Comparison of ENCODE assay signal across 1 cellular context in genomic region chr11:45724145-45724544, GRCh38.
TF ChIP-seq lines count a peak whose summit lies in the region.

No MANE protein-coding gene starts in this region.

TF ChIP-seq in GM23338, 12 proteins besides CTCF, POLR2A, EP300 and RAD21 (continued from another document):
- TF ChIP-seq REST (IDR thresholded peaks at IDR 0.05; ENCODE audit: unreplicated experiment) (no peak), ETS1 (IDR thresholded peaks at IDR 0.05) (no peak), EZH2 (IDR thresholded peaks at IDR 0.05; ENCODE audit: low read depth, unreplicated experiment) (no peak), POLR2AphosphoS5 (IDR thresholded peaks at IDR 0.05; ENCODE audit: low read depth) (no peak)
